Comparison of ENCODE assay signal across 13 cellular contexts in the genomic region with DNA sequence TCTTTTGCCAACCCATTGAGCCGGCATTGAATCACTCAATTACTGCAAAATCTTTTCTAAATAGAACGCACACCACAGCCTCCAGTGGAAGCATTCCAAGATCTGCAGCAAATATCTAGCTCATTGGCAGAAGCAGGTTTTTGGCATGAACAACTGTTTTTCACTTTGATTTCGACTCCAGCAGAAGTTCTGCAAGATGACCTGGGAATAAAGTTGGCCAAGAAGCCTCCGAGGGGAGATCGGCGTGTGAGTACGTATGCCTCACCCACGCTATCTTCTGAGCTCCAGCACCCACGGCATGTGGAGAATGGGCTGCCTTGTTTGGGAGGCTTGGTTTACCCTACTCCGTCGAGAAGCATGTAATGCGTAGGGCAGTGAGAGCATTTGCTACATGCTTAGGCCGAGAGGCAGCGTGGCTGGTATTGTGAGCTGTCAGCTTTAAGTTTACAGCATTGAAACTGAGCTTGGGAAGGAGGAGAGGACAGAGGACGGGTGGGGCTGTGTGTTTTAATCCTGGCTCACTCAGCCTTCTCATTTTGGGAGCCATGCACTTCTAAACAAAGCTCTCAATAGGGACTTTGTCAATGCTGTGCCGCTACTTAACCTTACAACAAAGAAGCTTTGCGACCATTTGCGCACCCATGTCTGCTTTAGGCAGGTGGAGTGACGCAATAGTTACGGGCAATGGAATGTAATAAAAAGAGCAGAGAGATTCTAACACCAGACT. TPM values are rescaled to one million over a fixed set of nuclear protein-coding genes. Genes with fewer than 3 reads are reported as not detected.
A peak's percentile ranks its signal among the peaks of the same experiment; 100 is the strongest.
DNase-seq lines count a peak whose midpoint lies in the region; ATAC-seq lines count a peak whose summit lies in the region.
"Had no signal": no experiment of that assay in that cellular context is flagged by ENCODE, and none has a peak within 500 bp of the region (broad histone marks: within the 10 kb centered on the region; RNA-seq: fewer than 3 reads in every experiment).

No MANE protein-coding gene starts in this region.

- intact Hi-C loops in activated CD4-positive, alpha-beta memory T cell treated with anti-CD3 and anti-CD28 coated beads for 36 hours (cut with micrococcal nuclease), result no loop called here

- CTCF ChIA-PET in activated CD4-positive, alpha-beta memory T cell treated with anti-CD3 and anti-CD28 coated beads for 36 hours (lab: Charles Lee), result no interaction called here

- POLR2A ChIA-PET in activated CD4-positive, alpha-beta memory T cell treated with anti-CD3 and anti-CD28 coated beads for 36 hours (lab: Charles Lee), result no interaction called here

- no peaks in the 10 kb centered on the region for H3K9me3 ChIP-seq in SJCRH30 (replicated peaks)
- H3K9me3 ChIP-seq: colonic mucosa had no signal

- H3K27me3 ChIP-seq in SJCRH30, result no peaks in the 10 kb centered on the region
- H3K27me3 ChIP-seq: colonic mucosa had no signal

- no peaks in the 10 kb centered on the region for H3K27me3 Mint-ChIP-seq in stimulated activated naive B cell treated with anti-CD40 and anti-IgM and Interleukin-4, amounts not matched to agents 10 μg/mL and 1 μg/mL and 100 μg/mL, for 72 hours
- no peaks in the 10 kb centered on the region for H3K27me3 Mint-ChIP-seq in activated CD4-positive, alpha-beta memory T cell treated with anti-CD3 and anti-CD28 coated beads for 36 hours
- H3K27me3 Mint-ChIP-seq: CD4-positive, CD25-positive, alpha-beta regulatory T cell had no signal

- no peaks in the 10 kb centered on the region for H3K9me3 Mint-ChIP-seq in stimulated activated naive B cell treated with anti-CD40 and anti-IgM and Interleukin-4, amounts not matched to agents 10 μg/mL and 1 μg/mL and 100 μg/mL, for 72 hours
- H3K9me3 Mint-ChIP-seq in activated CD4-positive, alpha-beta memory T cell treated with anti-CD3 and anti-CD28 coated beads for 36 hours, result no peaks in the 10 kb centered on the region
- H3K9me3 Mint-ChIP-seq: CD4-positive, CD25-positive, alpha-beta regulatory T cell had no signal

- no peak overlapping the region for H3K27ac ChIP-seq in SJCRH30
- H3K27ac ChIP-seq: colonic mucosa had no signal

- no peak overlapping the region for H3K27ac Mint-ChIP-seq in stimulated activated naive B cell treated with anti-CD40 and anti-IgM and Interleukin-4, amounts not matched to agents 10 μg/mL and 1 μg/mL and 100 μg/mL, for 72 hours
- no peak overlapping the region for H3K27ac Mint-ChIP-seq in activated CD4-positive, alpha-beta memory T cell treated with anti-CD3 and anti-CD28 coated beads for 36 hours

- H3K36me3 ChIP-seq in SJCRH30, result no peaks in the 10 kb centered on the region
- H3K36me3 ChIP-seq: colonic mucosa had no signal

- no peaks in the 10 kb centered on the region for H3K4me1 Mint-ChIP-seq in stimulated activated naive B cell treated with anti-CD40 and anti-IgM and Interleukin-4, amounts not matched to agents 10 μg/mL and 1 μg/mL and 100 μg/mL, for 72 hours
- peaks cover 10% of the 10 kb centered on the region for H3K4me1 Mint-ChIP-seq in activated CD4-positive, alpha-beta memory T cell treated with anti-CD3 and anti-CD28 coated beads for 36 hours (ENCODE audit: low read depth)

- no peak for ATAC-seq in stimulated activated naive B cell treated with anti-CD40 and anti-IgM and Interleukin-4, amounts not matched to agents 10 μg/mL and 1 μg/mL and 100 μg/mL, for 72 hours (replicated peaks)

- H3K4me1 ChIP-seq in SJCRH30, result peaks cover 20% of the 10 kb centered on the region; the same call in 1 of the 2 replicates
- H3K4me1 ChIP-seq: colonic mucosa had no signal

- DNase-seq in AG08395 (ENCODE audit: low spot score) (peak; percentile 61), SJCRH30 (peak; percentile 42 to 57), fibroblast of gingiva (ENCODE audit: low read depth) (peak; percentile 84), pons (ENCODE audit: low spot score) (peak; percentile 46), NCI-H1417 treated with DMSO at 0.1 percent for 48 hours (lab: John Stamatoyannopoulos, UW) (no peak)
- no peak for DNase-seq in activated naive CD4-positive, alpha-beta T cell (lab: John Stamatoyannopoulos, UW)
- DNase-seq in stimulated activated naive B cell treated with anti-CD40 and anti-IgM and Interleukin-4, amounts not matched to agents 10 μg/mL and 1 μg/mL and 100 μg/mL, for 72 hours, result no peak
- DNase-seq in activated CD4-positive, alpha-beta memory T cell treated with anti-CD3 and anti-CD28 coated beads for 36 hours, result no peak
- DNase-seq: CD4-positive, CD25-positive, alpha-beta regulatory T cell; colonic mucosa; KG1 had no signal

- no peak overlapping the region for H3K4me3 Mint-ChIP-seq in stimulated activated naive B cell treated with anti-CD40 and anti-IgM and Interleukin-4, amounts not matched to agents 10 μg/mL and 1 μg/mL and 100 μg/mL, for 72 hours
- no peak overlapping the region for H3K4me3 Mint-ChIP-seq in activated CD4-positive, alpha-beta memory T cell treated with anti-CD3 and anti-CD28 coated beads for 36 hours
- H3K4me3 Mint-ChIP-seq: CD4-positive, CD25-positive, alpha-beta regulatory T cell had no signal

- H3K4me3 ChIP-seq in SJCRH30, result peak overlapping the region; percentile 12
- H3K4me3 ChIP-seq: colonic mucosa had no signal

- H3K36me3 Mint-ChIP-seq in stimulated activated naive B cell treated with anti-CD40 and anti-IgM and Interleukin-4, amounts not matched to agents 10 μg/mL and 1 μg/mL and 100 μg/mL, for 72 hours, result no peaks in the 10 kb centered on the region
- H3K36me3 Mint-ChIP-seq in activated CD4-positive, alpha-beta memory T cell treated with anti-CD3 and anti-CD28 coated beads for 36 hours, result no peaks in the 10 kb centered on the region
- H3K36me3 Mint-ChIP-seq: CD4-positive, CD25-positive, alpha-beta regulatory T cell had no signal

RNA-seq across cellular contexts. Expression of gene PCARE, which starts 10.5 kb away (rescaled TPM):
- total RNA-seq in SJCRH30 (2014; rRNA removed; shearing (Covaris generic)), result 0.02 TPM in 1 of 2 replicates, not detected in the other
- total RNA-seq in activated CD4-positive, alpha-beta memory T cell treated with anti-CD3 and anti-CD28 coated beads for 36 hours, result not detected
- total RNA-seq: CD4-positive, CD25-positive, alpha-beta regulatory T cell; colonic mucosa; renal cortical epithelial cell; T-helper 2 cell treated with Interferon-gamma antibody and Interleukin-4, amounts not matched to agents 100 ng/mL and 5 ng/mL, for 36 hours had no signal

RNA-seq across cellular contexts. Expression of gene CLIP4, which starts 51.4 kb away (rescaled TPM):
- 17.6 and 19.6 TPM in 2 replicates for total RNA-seq in SJCRH30 (2014; rRNA removed; shearing (Covaris generic))
- 10 to 100 TPM; 26.5 to 27.9 TPM for total RNA-seq in activated CD4-positive, alpha-beta memory T cell treated with anti-CD3 and anti-CD28 coated beads for 36 hours

Comparison
In these comparisons a context has a peak if more than half of its experiments do, and no peak if none do; other contexts are left out.
1. DNase-seq: peak in AG08395 (single experiment), SJCRH30 (2 of 2), fibroblast of gingiva (single experiment) and pons (single experiment); none in activated naive CD4-positive, alpha-beta T cell (0 of 4), NCI-H1417 treated with DMSO at 0.1 percent for 48 hours (single experiment), stimulated activated naive B cell treated with anti-CD40 and anti-IgM and Interleukin-4, amounts not matched to agents 10 μg/mL and 1 μg/mL and 100 μg/mL, for 72 hours (single experiment) and activated CD4-positive, alpha-beta memory T cell treated with anti-CD3 and anti-CD28 coated beads for 36 hours (single experiment).